1 cellular context compared by ENCODE assay signal in genomic region chr3:187850256-187851010, GRCh38.
TF ChIP-seq lines count a peak whose summit lies in the region.

No MANE protein-coding gene starts in this region.

TF ChIP-seq in HepG2, 621 proteins besides CTCF, POLR2A, EP300 and RAD21 (continued from another document and continues in another):
- TF ChIP-seq CSRNP1 (CRISPR knock-in tag; IDR thresholded peaks at IDR 0.05) = no peak
- no peak for TF ChIP-seq HNRNPLL (IDR thresholded peaks at IDR 0.05; ENCODE audit: low read depth, low read length, poor library complexity, severe bottlenecking)
- no peak for TF ChIP-seq ARNT (IDR thresholded peaks at IDR 0.05)
- TF ChIP-seq ZNF317 (CRISPR knock-in tag; IDR thresholded peaks at IDR 0.05) = no peak
- TF ChIP-seq PAXIP1 (CRISPR knock-in tag; conservative IDR thresholded peaks at IDR 0.05) = no peak
- TF ChIP-seq TRIM22 (IDR thresholded peaks at IDR 0.05) = no peak
- no peak for TF ChIP-seq ZMAT3 (CRISPR knock-in tag; conservative IDR thresholded peaks at IDR 0.05)
- no peak for TF ChIP-seq ZNF430 (CRISPR knock-in tag; IDR thresholded peaks at IDR 0.05)
- no peak for TF ChIP-seq ZSCAN21 (CRISPR knock-in tag; IDR thresholded peaks at IDR 0.05; ENCODE audit: borderline replicate concordance)
- no peak for TF ChIP-seq NFATC3 (CRISPR knock-in tag; IDR thresholded peaks at IDR 0.05)
- no peak for TF ChIP-seq ATM (IDR thresholded peaks at IDR 0.05; ENCODE audit: borderline replicate concordance)
- TF ChIP-seq BCLAF1 (IDR thresholded peaks at IDR 0.05) = no peak
- no peak for TF ChIP-seq ZNF563 (CRISPR knock-in tag; IDR thresholded peaks at IDR 0.05)
- TF ChIP-seq ELF4 (CRISPR knock-in tag; IDR thresholded peaks at IDR 0.05; ENCODE audit: borderline replicate concordance) = no peak
- no peak for TF ChIP-seq RFX1 (IDR thresholded peaks at IDR 0.05)
- TF ChIP-seq REPIN1 (CRISPR knock-in tag; IDR thresholded peaks at IDR 0.05; ENCODE audit: borderline replicate concordance, low read depth) = no peak
- TF ChIP-seq ZNF580 (CRISPR knock-in tag; IDR thresholded peaks at IDR 0.05; ENCODE audit: borderline replicate concordance, low read depth) = no peak
- no peak for TF ChIP-seq MBD4 (IDR thresholded peaks at IDR 0.05; ENCODE audit: borderline replicate concordance, low read length)
- no peak for TF ChIP-seq ZNF546 (CRISPR knock-in tag; conservative IDR thresholded peaks at IDR 0.05)
- TF ChIP-seq ATAD3A (CRISPR knock-in tag; IDR thresholded peaks at IDR 0.05) = no peak
- TF ChIP-seq ZNF788 (CRISPR knock-in tag; IDR thresholded peaks at IDR 0.05; ENCODE audit: borderline replicate concordance) = no peak
- no peak for TF ChIP-seq PRDM15 (CRISPR knock-in tag; IDR thresholded peaks at IDR 0.05)
- TF ChIP-seq FOXA3 (CRISPR knock-in tag; IDR thresholded peaks at IDR 0.05) = no peak; the same call in 1 of the 2 replicates
- TF ChIP-seq EZH2 (conservative IDR thresholded peaks at IDR 0.05; ENCODE audit: low read depth, low read length) = no peak
- TF ChIP-seq CHCHD3 (CRISPR knock-in tag; IDR thresholded peaks at IDR 0.05) = no peak
- no peak for TF ChIP-seq IRF9 (CRISPR knock-in tag; IDR thresholded peaks at IDR 0.05; ENCODE audit: borderline replicate concordance)
- no peak for TF ChIP-seq MEIS1 (CRISPR knock-in tag; IDR thresholded peaks at IDR 0.05; ENCODE audit: borderline replicate concordance)
- TF ChIP-seq ZKSCAN8 (CRISPR knock-in tag; IDR thresholded peaks at IDR 0.05; ENCODE audit: borderline replicate concordance) = no peak
- TF ChIP-seq ZNF644 (CRISPR knock-in tag; IDR thresholded peaks at IDR 0.05; ENCODE audit: low read depth) = peak; percentile 93
- TF ChIP-seq DMAP1 (CRISPR knock-in tag; IDR thresholded peaks at IDR 0.05) = no peak
- TF ChIP-seq THYN1 (CRISPR knock-in tag; IDR thresholded peaks at IDR 0.05; ENCODE audit: borderline replicate concordance, low read depth) = no peak
- TF ChIP-seq ZMYM4 (CRISPR knock-in tag; IDR thresholded peaks at IDR 0.05) = 0 out of 2 replicates have a peak, but pooled peaks have one; percentile 24
- no peak for TF ChIP-seq JARID2 (CRISPR knock-in tag; IDR thresholded peaks at IDR 0.05; ENCODE audit: insufficient replicate concordance)
- TF ChIP-seq ZNF556 (CRISPR knock-in tag; IDR thresholded peaks at IDR 0.05; ENCODE audit: borderline replicate concordance) = no peak
- no peak for TF ChIP-seq SNAPC4 (CRISPR knock-in tag; IDR thresholded peaks at IDR 0.05)
- TF ChIP-seq U2AF2 (IDR thresholded peaks at IDR 0.05; ENCODE audit: low read depth, low read length) = no peak
- TF ChIP-seq ZNF619 (CRISPR knock-in tag; IDR thresholded peaks at IDR 0.05) = no peak
- TF ChIP-seq ZNF660 (CRISPR knock-in tag; IDR thresholded peaks at IDR 0.05; ENCODE audit: borderline replicate concordance, low read depth) = no peak
- 0 out of 2 replicates have a peak, but pooled peaks have one; percentile 32 for TF ChIP-seq SALL1 (CRISPR knock-in tag; IDR thresholded peaks at IDR 0.05)
- TF ChIP-seq ZNF7 (CRISPR knock-in tag; IDR thresholded peaks at IDR 0.05) = no peak
- no peak for TF ChIP-seq SOX13 (IDR thresholded peaks at IDR 0.05)
- TF ChIP-seq SOX13 (CRISPR knock-in tag; conservative IDR thresholded peaks at IDR 0.05 in 1 of 2, IDR thresholded peaks at IDR 0.05 in 1 of 2) = peak in 1 of 2 experiments; percentile 17; a peak in 1 of 4 replicates
- no peak for TF ChIP-seq SRF (IDR thresholded peaks at IDR 0.05; ENCODE audit: low read depth, low read length)
